In genomic region chr16:5036228-5037156, GRCh38 we compare ENCODE assay signal across 13 cellular contexts. TPM values are rescaled to one million over a fixed set of nuclear protein-coding genes. Genes with fewer than 3 reads are reported as not detected.
A peak's percentile ranks its signal among the peaks of the same experiment; 100 is the strongest.
DNase-seq lines count a peak whose midpoint lies in the region; ATAC-seq, FAIRE-seq and TF ChIP-seq lines count a peak whose summit lies in the region.
"Had no signal": no experiment of that assay in that cellular context is flagged by ENCODE, and none has a peak within 500 bp of the region (broad histone marks: within the 10 kb centered on the region; RNA-seq: fewer than 3 reads in every experiment).

No MANE protein-coding gene starts in this region.

- H4K20me1 ChIP-seq in hepatocyte (ENCODE audit: insufficient read depth, poor library complexity, severe bottlenecking) = no peaks in the 10 kb centered on the region

- no peaks in the 10 kb centered on the region for H3K9me2 ChIP-seq in hepatocyte (replicated peaks; ENCODE audit: insufficient read depth)

- H3K9ac ChIP-seq in HUES6 (ENCODE audit: low read length) = no peak overlapping the region

- peaks cover 20% of the 10 kb centered on the region for H3K4me1 ChIP-seq in HUES6 (ENCODE audit: control insufficient read depth, insufficient read depth, low read length)
- H3K4me1 ChIP-seq in hepatocyte (ENCODE audit: insufficient read depth) = peaks cover 25% of the 10 kb centered on the region
- peaks cover 14 to 31% (median 21%) of the 10 kb centered on the region in 3 donors for H3K4me1 ChIP-seq in pancreas
- no peaks in the 10 kb centered on the region; the same call in 1 of the 2 replicates for H3K4me1 ChIP-seq in BE2C

- no peak overlapping the region for H3K4me3 Mint-ChIP-seq in glutamatergic neuron (ENCODE audit: unreplicated experiment)

- peaks cover 10% of the 10 kb centered on the region for H3K27me3 Mint-ChIP-seq in glutamatergic neuron (ENCODE audit: unreplicated experiment)

- TF ChIP-seq CTCF in WERI-Rb-1 (IDR thresholded peaks at IDR 0.05; ENCODE audit: low read depth, low read length) = no peak
- TF ChIP-seq CTCF in hepatocyte (IDR thresholded peaks at IDR 0.05; ENCODE audit: poor library complexity) = peak; percentile 8
- no peak for TF ChIP-seq CTCF in pancreas (IDR thresholded peaks at IDR 0.05)
- no peak for TF ChIP-seq CTCF in BE2C (IDR thresholded peaks at IDR 0.05; ENCODE audit: low read depth, low read length)
- no peak for TF ChIP-seq CTCF in glutamatergic neuron (IDR thresholded peaks at IDR 0.05; ENCODE audit: partially characterized antibody, unreplicated experiment)

- H3K79me2 ChIP-seq in hepatocyte = peaks cover 8% of the 10 kb centered on the region

- no peak overlapping the region for H2AFZ ChIP-seq in hepatocyte

- intact Hi-C loops in pancreas (cut with DNase I) = no loop called here

- ATAC-seq in pancreas = peak in 1 of 4 donors; percentile 2
- ATAC-seq: HCT116 had no signal

- peak overlapping the region; percentile 58 for H3K4me2 ChIP-seq in hepatocyte

- DNase-seq in WERI-Rb-1 = peak; percentile 58
- no peak for DNase-seq in hepatocyte (ENCODE audit: low spot score)
- no peak for DNase-seq in pancreas
- no peak for DNase-seq in BE2C
- DNase-seq in glutamatergic neuron = no peak
- DNase-seq in NCI-H1105 treated with DMSO at 0.1 percent for 48 hours (lab: John Stamatoyannopoulos, UW) = no peak
- DNase-seq: NCI-H446 treated with DMSO at 0.1 percent for 48 hours, substantia nigra, T-helper 9 cell had no signal

- H3K9me3 ChIP-seq in HUES6 (ENCODE audit: control insufficient read depth, insufficient read depth, low read depth, low read length) = no peaks in the 10 kb centered on the region
- H3K9me3 ChIP-seq in WERI-Rb-1 (ENCODE audit: severe bottlenecking) = no peaks in the 10 kb centered on the region
- H3K9me3 ChIP-seq in hepatocyte (ENCODE audit: low read depth) = no peaks in the 10 kb centered on the region
- no peaks in the 10 kb centered on the region for H3K9me3 ChIP-seq in pancreas
- no peaks in the 10 kb centered on the region for H3K9me3 ChIP-seq in BE2C

- peaks cover 8% of the 10 kb centered on the region for H3K9me3 Mint-ChIP-seq in glutamatergic neuron (ENCODE audit: unreplicated experiment)

- WGBS in hepatocyte (ENCODE audit: low lambda C conversion rate, missing lambda C conversion rate) = 61% methylated on average over 12 of the region's 12 CpGs
- 47 to 49% methylated on average over 12 of the region's 12 CpGs for WGBS in pancreas, 2 donors

- peaks cover 2% of the 10 kb centered on the region for H3K4me1 Mint-ChIP-seq in glutamatergic neuron (ENCODE audit: low read depth, unreplicated experiment)

- no peaks in the 10 kb centered on the region for H3K36me3 Mint-ChIP-seq in glutamatergic neuron (ENCODE audit: unreplicated experiment)

- H3K27me3 ChIP-seq in HUES6 (ENCODE audit: control insufficient read depth, insufficient read depth, low read length) (peaks cover 9% of the 10 kb centered on the region), WERI-Rb-1 (ENCODE audit: insufficient read depth, low read depth, severe bottlenecking) (no peaks in the 10 kb centered on the region), hepatocyte (no peaks in the 10 kb centered on the region), pancreas (no peaks in the 10 kb centered on the region), BE2C (peaks cover 40% of the 10 kb centered on the region)

- no peak overlapping the region for H3K27ac Mint-ChIP-seq in glutamatergic neuron (ENCODE audit: unreplicated experiment)

- H3K4me3 ChIP-seq in HUES6 (ENCODE audit: low read depth, low read length) = peak overlapping the region; percentile 26; the same call in 1 of the 2 replicates
- no peak overlapping the region for H3K4me3 ChIP-seq in WERI-Rb-1 (ENCODE audit: low read depth, low read length)
- H3K4me3 ChIP-seq in hepatocyte = no peak overlapping the region
- H3K4me3 ChIP-seq in pancreas = no peak overlapping the region
- H3K4me3 ChIP-seq in BE2C (ENCODE audit: low read depth, low read length) = no peak overlapping the region
- H3K4me3 ChIP-seq: skin epidermis had no signal

- no peak for FAIRE-seq in pancreas (lab: Jason Lieb, UNC)
- FAIRE-seq: endometrium had no signal

- H3K27ac ChIP-seq in HUES6 (ENCODE audit: low read depth, low read length) = no peak overlapping the region; the same call in 1 of the 2 replicates
- H3K27ac ChIP-seq in WERI-Rb-1 = no peak overlapping the region
- H3K27ac ChIP-seq in hepatocyte = peak overlapping the region; percentile 92
- peak overlapping the region; percentile 44 to 88 (median 70) for H3K27ac ChIP-seq in pancreas
- H3K27ac ChIP-seq: skin epidermis had no signal

- no peaks in the 10 kb centered on the region for H3K36me3 ChIP-seq in HUES6 (ENCODE audit: control insufficient read depth, insufficient read depth, low read length)
- no peaks in the 10 kb centered on the region for H3K36me3 ChIP-seq in WERI-Rb-1
- H3K36me3 ChIP-seq in hepatocyte (replicated peaks; ENCODE audit: insufficient read depth, low read depth) = no peaks in the 10 kb centered on the region
- H3K36me3 ChIP-seq in pancreas = no peaks in the 10 kb centered on the region
- H3K36me3 ChIP-seq in BE2C = no peaks in the 10 kb centered on the region

RNA-seq across cellular contexts. Expression of gene NAGPA, which starts 2.8 kb away (rescaled TPM):
- total RNA-seq in hepatocyte = 30.5 and 32.2 TPM in 2 replicates
- 33.7 and 35.7 TPM in 2 replicates for polyA plus RNA-seq in hepatocyte
- total RNA-seq in pancreas = 1 to 10 TPM; 3.7 to 7.0 (median 6.4) TPM
- polyA plus RNA-seq in pancreas = 10 to 100 TPM in 1 of 2 donors, 1 to 10 TPM in 1; 8.3 to 10.0 TPM
- polyA plus RNA-seq in BE2C (2012; ENCODE audit: insufficient read depth, insufficient read length, low read depth) = 7.0 TPM
- total RNA-seq in glutamatergic neuron (ENCODE audit: unreplicated experiment) = 9.7 TPM

RNA-seq across cellular contexts. Expression of gene C16orf89, which starts 29.3 kb away (rescaled TPM):
- total RNA-seq in hepatocyte = 1.1 and 4.5 TPM in 2 replicates
- polyA plus RNA-seq in hepatocyte = 2.0 and 3.8 TPM in 2 replicates
- total RNA-seq in pancreas = 1 to 10 TPM in 5 of 6 donors, not detected in 1; 1.1 to 9.1 (median 5.2) TPM
- polyA plus RNA-seq in pancreas = 1 to 10 TPM; 1.6 to 1.7 TPM
- not detected for polyA plus RNA-seq in BE2C (2012; ENCODE audit: insufficient read depth, insufficient read length, low read depth)
- total RNA-seq in glutamatergic neuron (ENCODE audit: unreplicated experiment) = not detected

RNA-seq across cellular contexts. Expression of gene ALG1, which starts 35.2 kb away (rescaled TPM):
- 37.9 and 63.6 TPM in 2 replicates for total RNA-seq in hepatocyte
- 45.5 and 51.9 TPM in 2 replicates for polyA plus RNA-seq in hepatocyte
- total RNA-seq in pancreas = 10 to 100 TPM; 13.0 to 23.3 (median 16.9) TPM
- polyA plus RNA-seq in pancreas = 10 to 100 TPM; 14.1 to 15.3 TPM
- 22.8 TPM for polyA plus RNA-seq in BE2C (2012; ENCODE audit: insufficient read depth, insufficient read length, low read depth)
- total RNA-seq in glutamatergic neuron (ENCODE audit: unreplicated experiment) = 18.8 TPM

Comparison
In these comparisons a context has a peak if more than half of its experiments do, and no peak if none do; other contexts are left out.
1. H3K27ac ChIP-seq: peak in hepatocyte (single experiment) and pancreas (4 of 4); none in HUES6 (single experiment) and WERI-Rb-1 (single experiment).